ENCODE assay signal across 8 cellular contexts in genomic region chr10:58384999-58385783, GRCh38. TPM values are rescaled to one million over a fixed set of nuclear protein-coding genes. Genes with fewer than 3 reads are reported as not detected.
DNase-seq lines count a peak whose midpoint lies in the region; ATAC-seq and TF ChIP-seq lines count a peak whose summit lies in the region.

TFAM (plus strand) TSS chr10:58385410; CDS start chr10:58385548, 138 bp downstream.

- H3K4me3 Mint-ChIP-seq in glutamatergic neuron (ENCODE audit: unreplicated experiment) (peak within 1 kb of the TSS; percentile 98), osteocyte (ENCODE audit: unreplicated experiment) (peak within 1 kb of the TSS; percentile 100)

- H3K9me3 ChIP-seq in thymus (ENCODE audit: control insufficient read depth), result no peaks in the 10 kb centered on the region

- peaks cover 12 to 24% of the 10 kb centered on the region in 2 donors for H3K36me3 Mint-ChIP-seq in activated naive CD4-positive, alpha-beta T cell treated with anti-CD3 and anti-CD28 coated beads, Interleukin-2, amount 50 U/mL, for 72 hours
- H3K36me3 Mint-ChIP-seq in glutamatergic neuron (ENCODE audit: unreplicated experiment), result no peaks in the 10 kb centered on the region
- peaks cover 12% of the 10 kb centered on the region for H3K36me3 Mint-ChIP-seq in osteocyte (ENCODE audit: unreplicated experiment)

- peaks cover 17% of the 10 kb centered on the region for H3K4me1 ChIP-seq in thymus (ENCODE audit: control insufficient read depth, insufficient read depth, low read length)

- H3K27me3 Mint-ChIP-seq in glutamatergic neuron (ENCODE audit: unreplicated experiment), result peaks cover 2% of the 10 kb centered on the region
- H3K27me3 Mint-ChIP-seq in osteocyte (ENCODE audit: unreplicated experiment), result no peaks in the 10 kb centered on the region

- H3K36me3 ChIP-seq in thymus (ENCODE audit: control insufficient read depth, insufficient read depth), result peaks cover 7% of the 10 kb centered on the region

- DNase-seq in GM10266 (ENCODE audit: extremely low spot score), result peak; percentile 87
- peak; percentile 97 for DNase-seq in NB4 (ENCODE audit: low read depth)
- peak; percentile 93 to 96 for DNase-seq in activated naive CD4-positive, alpha-beta T cell treated with anti-CD3 and anti-CD28 coated beads, Interleukin-2, amount 50 U/mL, for 72 hours (ENCODE audit: low spot score in 2 of 2)
- DNase-seq in glutamatergic neuron, result peak; percentile 99
- peak; percentile 98 for DNase-seq in osteocyte (ENCODE audit: extremely low spot score, unreplicated experiment)

- ATAC-seq in HG02571 (IDR thresholded peaks at IDR 0.05; ENCODE audit: unreplicated experiment) (peak; percentile 90), SK-N-SH treated with all-trans-retinoic acid at 6 μM for 48 hours (peak; percentile 95)
- peak; percentile 91 to 95 for ATAC-seq in activated naive CD4-positive, alpha-beta T cell treated with anti-CD3 and anti-CD28 coated beads, Interleukin-2, amount 50 U/mL, for 72 hours

- peak within 1 kb of the TSS; percentile 94 to 98 for H3K27ac Mint-ChIP-seq in activated naive CD4-positive, alpha-beta T cell treated with anti-CD3 and anti-CD28 coated beads, Interleukin-2, amount 50 U/mL, for 72 hours
- H3K27ac Mint-ChIP-seq in glutamatergic neuron (ENCODE audit: unreplicated experiment), result peak within 1 kb of the TSS; percentile 88
- peak within 1 kb of the TSS; percentile 98 for H3K27ac Mint-ChIP-seq in osteocyte (ENCODE audit: unreplicated experiment)

- peaks cover 3% of the 10 kb centered on the region for H3K4me1 Mint-ChIP-seq in glutamatergic neuron (ENCODE audit: low read depth, unreplicated experiment)
- H3K4me1 Mint-ChIP-seq in osteocyte (ENCODE audit: unreplicated experiment), result peaks cover 21% of the 10 kb centered on the region

- TF ChIP-seq CTCF in GM10266 (IDR thresholded peaks at IDR 0.05; ENCODE audit: control insufficient read depth, insufficient read depth, low read depth, missing control alignments) (peak; percentile 76), NB4 (IDR thresholded peaks at IDR 0.05; ENCODE audit: low read depth, low read length) (peak; percentile 58), glutamatergic neuron (IDR thresholded peaks at IDR 0.05; ENCODE audit: partially characterized antibody, unreplicated experiment) (peak; percentile 66), osteocyte (IDR thresholded peaks at IDR 0.05) (peak; percentile 53)

- H3K4me3 ChIP-seq in NB4 (ENCODE audit: low read depth, low read length), result peak within 1 kb of the TSS; percentile 95
- peak within 1 kb of the TSS; percentile 75 for H3K4me3 ChIP-seq in thymus (ENCODE audit: low read length)

- H3K27me3 ChIP-seq in thymus (ENCODE audit: control insufficient read depth, insufficient read depth), result no peaks in the 10 kb centered on the region

- under 1% methylated on average over 65 of the region's 65 CpGs for WGBS in thymus

- H3K27ac ChIP-seq in thymus (ENCODE audit: low read depth), result peak within 1 kb of the TSS; percentile 89

- peak; percentile 99 for TF ChIP-seq POLR2A in NB4 (IDR thresholded peaks at IDR 0.05; ENCODE audit: extremely low read depth, insufficient read length)

- no peaks in the 10 kb centered on the region for H3K9me3 Mint-ChIP-seq in activated naive CD4-positive, alpha-beta T cell treated with anti-CD3 and anti-CD28 coated beads, Interleukin-2, amount 50 U/mL, for 72 hours
- H3K9me3 Mint-ChIP-seq in glutamatergic neuron (ENCODE audit: unreplicated experiment) (peaks cover 4% of the 10 kb centered on the region), osteocyte (ENCODE audit: unreplicated experiment) (no peaks in the 10 kb centered on the region)

TF ChIP-seq in SK-N-SH treated with all-trans-retinoic acid at 6 μM for 48 hours, 23 proteins besides CTCF, POLR2A, EP300 and RAD21:
- TF ChIP-seq CREB5 (CRISPR knock-in tag; IDR thresholded peaks at IDR 0.05; ENCODE audit: low read depth) (no peak), TSHZ2 (CRISPR knock-in tag; IDR thresholded peaks at IDR 0.05) (0 out of 2 replicates have a peak, but pooled peaks have one; percentile 19), PPARA (CRISPR knock-in tag; IDR thresholded peaks at IDR 0.05; ENCODE audit: borderline replicate concordance) (no peak), ZNF70 (CRISPR knock-in tag; IDR thresholded peaks at IDR 0.05) (no peak), ZFP3 (CRISPR knock-in tag; IDR thresholded peaks at IDR 0.05) (peak; percentile 64; the same call in 1 of the 2 replicates), GLIS3 (CRISPR knock-in tag; IDR thresholded peaks at IDR 0.05) (0 out of 2 replicates have a peak, but pooled peaks have one; percentile 57), ARNTL (CRISPR knock-in tag; IDR thresholded peaks at IDR 0.05; ENCODE audit: borderline replicate concordance, low read depth) (no peak), ESRRG (CRISPR knock-in tag; IDR thresholded peaks at IDR 0.05) (no peak), CSRNP3 (CRISPR knock-in tag; IDR thresholded peaks at IDR 0.05) (no peak), SNAI2 (CRISPR knock-in tag; IDR thresholded peaks at IDR 0.05) (no peak), OSR1 (CRISPR knock-in tag; IDR thresholded peaks at IDR 0.05) (no peak), RARB (CRISPR knock-in tag; IDR thresholded peaks at IDR 0.05) (no peak), BACH2 (CRISPR knock-in tag; IDR thresholded peaks at IDR 0.05; ENCODE audit: borderline replicate concordance) (no peak), ZFP30 (CRISPR knock-in tag; IDR thresholded peaks at IDR 0.05) (no peak)
TF ChIP-seq in SK-N-SH treated with all-trans-retinoic acid at 6 μM for 48 hours: peak in this region for 3.

RNA-seq across cellular contexts. Expression of gene TFAM, which starts in this region (rescaled TPM):
- 10 to 100 TPM; 74.8 to 84.7 TPM for total RNA-seq in activated naive CD4-positive, alpha-beta T cell treated with anti-CD3 and anti-CD28 coated beads, Interleukin-2, amount 50 U/mL, for 72 hours
- total RNA-seq in glutamatergic neuron (ENCODE audit: unreplicated experiment) (31.8 TPM), osteocyte (19.6 and 22.3 TPM in 2 replicates)
- polyA plus RNA-seq in thymus, result 15.0 TPM

Comparison
In these comparisons a context has a peak if more than half of its experiments do, and no peak if none do; other contexts are left out.
1. Peak in every context shown above with its lines: DNase-seq, ATAC-seq, H3K4me3 ChIP-seq and H3K27ac ChIP-seq.